In the genomic region with DNA sequence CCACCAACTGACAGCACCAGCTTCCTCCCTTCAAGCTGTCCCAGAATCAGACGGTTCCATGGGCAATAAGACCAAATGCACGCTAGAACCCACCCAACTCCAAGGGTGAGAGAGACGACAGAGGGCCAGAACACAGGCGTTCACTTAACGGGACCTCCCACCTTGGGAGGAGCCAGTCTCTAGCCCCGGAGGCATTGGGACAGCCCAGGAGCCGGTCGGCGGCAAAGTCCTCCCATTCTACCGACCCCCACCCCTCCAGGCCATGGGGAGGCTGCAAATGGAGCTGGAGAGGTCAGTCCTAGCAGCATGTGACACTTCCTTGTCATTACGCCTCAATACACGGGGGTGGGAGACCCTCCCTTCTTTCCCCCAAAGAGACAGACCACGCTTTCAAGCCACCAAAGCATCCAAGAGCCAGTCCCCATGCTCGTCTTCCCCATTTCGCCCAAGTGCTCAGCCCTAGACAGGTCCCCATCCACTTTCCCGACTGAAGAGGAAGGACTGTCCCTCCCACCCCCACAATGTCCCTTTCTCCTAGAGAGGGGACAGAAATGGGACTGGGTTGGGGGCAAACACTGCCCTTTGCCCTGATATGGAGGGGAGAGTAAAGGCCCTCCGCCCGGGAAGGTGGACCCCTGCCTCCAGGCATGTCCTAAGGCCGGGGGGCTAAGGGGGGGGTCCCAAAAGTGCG, we compare ENCODE assay signal across 1 cellular context.
A peak's percentile ranks its signal among the peaks of the same experiment; 100 is the strongest.
TF ChIP-seq lines count a peak whose summit lies in the region.

No MANE protein-coding gene starts in this region.

TF ChIP-seq in PFSK-1, 5 proteins besides CTCF, POLR2A, EP300 and RAD21:
- TF ChIP-seq, protein P1, sequence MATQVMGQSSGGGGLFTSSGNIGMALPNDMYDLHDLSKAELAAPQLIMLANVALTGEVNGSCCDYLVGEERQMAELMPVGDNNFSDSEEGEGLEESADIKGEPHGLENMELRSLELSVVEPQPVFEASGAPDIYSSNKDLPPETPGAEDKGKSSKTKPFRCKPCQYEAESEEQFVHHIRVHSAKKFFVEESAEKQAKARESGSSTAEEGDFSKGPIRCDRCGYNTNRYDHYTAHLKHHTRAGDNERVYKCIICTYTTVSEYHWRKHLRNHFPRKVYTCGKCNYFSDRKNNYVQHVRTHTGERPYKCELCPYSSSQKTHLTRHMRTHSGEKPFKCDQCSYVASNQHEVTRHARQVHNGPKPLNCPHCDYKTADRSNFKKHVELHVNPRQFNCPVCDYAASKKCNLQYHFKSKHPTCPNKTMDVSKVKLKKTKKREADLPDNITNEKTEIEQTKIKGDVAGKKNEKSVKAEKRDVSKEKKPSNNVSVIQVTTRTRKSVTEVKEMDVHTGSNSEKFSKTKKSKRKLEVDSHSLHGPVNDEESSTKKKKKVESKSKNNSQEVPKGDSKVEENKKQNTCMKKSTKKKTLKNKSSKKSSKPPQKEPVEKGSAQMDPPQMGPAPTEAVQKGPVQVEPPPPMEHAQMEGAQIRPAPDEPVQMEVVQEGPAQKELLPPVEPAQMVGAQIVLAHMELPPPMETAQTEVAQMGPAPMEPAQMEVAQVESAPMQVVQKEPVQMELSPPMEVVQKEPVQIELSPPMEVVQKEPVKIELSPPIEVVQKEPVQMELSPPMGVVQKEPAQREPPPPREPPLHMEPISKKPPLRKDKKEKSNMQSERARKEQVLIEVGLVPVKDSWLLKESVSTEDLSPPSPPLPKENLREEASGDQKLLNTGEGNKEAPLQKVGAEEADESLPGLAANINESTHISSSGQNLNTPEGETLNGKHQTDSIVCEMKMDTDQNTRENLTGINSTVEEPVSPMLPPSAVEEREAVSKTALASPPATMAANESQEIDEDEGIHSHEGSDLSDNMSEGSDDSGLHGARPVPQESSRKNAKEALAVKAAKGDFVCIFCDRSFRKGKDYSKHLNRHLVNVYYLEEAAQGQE (IDR thresholded peaks at IDR 0.05; ENCODE audit: insufficient read depth in 1 of 2, low read depth in 2 of 2, low read length in 2 of 2), result no peak
- 0 out of 2 replicates have a peak, but pooled peaks have one; percentile 27 for TF ChIP-seq POLR2AphosphoS5 (IDR thresholded peaks at IDR 0.05; ENCODE audit: low read depth, low read length)
